In genomic region chr10:119310807-119311206, GRCh38 we compare ENCODE assay signal across 1 cellular context.
TF ChIP-seq lines count a peak whose summit lies in the region.

No MANE protein-coding gene starts in this region.

TF ChIP-seq in IMR-90, 13 proteins besides CTCF, POLR2A, EP300 and RAD21:
- TF ChIP-seq MAZ (IDR thresholded peaks at IDR 0.05; ENCODE audit: borderline replicate concordance, low read depth, low read length) = no peak
- TF ChIP-seq, protein P1, sequence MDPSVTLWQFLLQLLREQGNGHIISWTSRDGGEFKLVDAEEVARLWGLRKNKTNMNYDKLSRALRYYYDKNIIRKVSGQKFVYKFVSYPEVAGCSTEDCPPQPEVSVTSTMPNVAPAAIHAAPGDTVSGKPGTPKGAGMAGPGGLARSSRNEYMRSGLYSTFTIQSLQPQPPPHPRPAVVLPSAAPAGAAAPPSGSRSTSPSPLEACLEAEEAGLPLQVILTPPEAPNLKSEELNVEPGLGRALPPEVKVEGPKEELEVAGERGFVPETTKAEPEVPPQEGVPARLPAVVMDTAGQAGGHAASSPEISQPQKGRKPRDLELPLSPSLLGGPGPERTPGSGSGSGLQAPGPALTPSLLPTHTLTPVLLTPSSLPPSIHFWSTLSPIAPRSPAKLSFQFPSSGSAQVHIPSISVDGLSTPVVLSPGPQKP (IDR thresholded peaks at IDR 0.05; ENCODE audit: borderline replicate concordance, low read depth, low read length) = no peak
- TF ChIP-seq RCOR1 (IDR thresholded peaks at IDR 0.05; ENCODE audit: insufficient replicate concordance, low read length) = no peak
